23 cellular contexts compared by ENCODE assay signal in genomic region chr11:66874232-66874631, GRCh38. TPM values are rescaled to one million over a fixed set of nuclear protein-coding genes. Genes with fewer than 3 reads are reported as not detected.
DNase-seq lines count a peak whose midpoint lies in the region; ATAC-seq and TF ChIP-seq lines count a peak whose summit lies in the region.
"Had no signal": no experiment of that assay in that cellular context is flagged by ENCODE, and none has a peak within 500 bp of the region (broad histone marks: within the 10 kb centered on the region; RNA-seq: fewer than 3 reads in every experiment).

No MANE protein-coding gene starts in this region.

- H3K4me3 Mint-ChIP-seq in brain = no peak overlapping the region
- H3K4me3 Mint-ChIP-seq in stimulated activated effector memory CD8-positive, alpha-beta T cell treated with anti-CD3 and anti-CD28 coated beads, Interleukin-12 subunit alpha, Interleukin-12 subunit beta, amount 100 ng/mL, for 72 hours = no peak overlapping the region
- H3K4me3 Mint-ChIP-seq: CD14-positive monocyte had no signal

- dilution Hi-C loops in IMR-90 (cut with HindIII; ENCODE audit: low sequenced_read_pairs, unreplicated experiment) = no loop called here

- no peak overlapping the region for H3K27ac ChIP-seq in IMR-90 (ENCODE audit: insufficient read depth, low read length)
- H3K27ac ChIP-seq: RWPE1 had no signal

- H3K9me3 Mint-ChIP-seq in brain = no peaks in the 10 kb centered on the region
- H3K9me3 Mint-ChIP-seq in stimulated activated effector memory CD8-positive, alpha-beta T cell treated with anti-CD3 and anti-CD28 coated beads, Interleukin-12 subunit alpha, Interleukin-12 subunit beta, amount 100 ng/mL, for 72 hours = no peaks in the 10 kb centered on the region
- H3K9me3 Mint-ChIP-seq: CD14-positive monocyte had no signal

- H3K18ac ChIP-seq in IMR-90 (ENCODE audit: low read depth, low read length) = no peak overlapping the region

- no peak for TF ChIP-seq RAD21 in IMR-90 (IDR thresholded peaks at IDR 0.05; ENCODE audit: low read length)

- no peak overlapping the region for H3K4ac ChIP-seq in IMR-90 (ENCODE audit: low read depth, low read length)

- no peak overlapping the region for H2AFZ ChIP-seq in IMR-90 (replicated peaks; ENCODE audit: low read length, poor library complexity)

- H2AK9ac ChIP-seq in IMR-90 (replicated peaks; ENCODE audit: low read depth, low read length, poor library complexity) = no peak overlapping the region

- H4K20me1 ChIP-seq in IMR-90 (ENCODE audit: insufficient read depth, low read length) = no peaks in the 10 kb centered on the region

- POLR2A ChIA-PET in IMR-90 (lab: Charles Lee; ENCODE audit: unreplicated experiment) = no interaction called here

- TF ChIP-seq POLR2A in IMR-90 (IDR thresholded peaks at IDR 0.05; ENCODE audit: low read depth, low read length) = no peak

- no peak overlapping the region for H4K91ac ChIP-seq in IMR-90 (ENCODE audit: insufficient read depth, low read depth, low read length)

- no peak overlapping the region for H3K14ac ChIP-seq in IMR-90 (replicated peaks; ENCODE audit: low read depth, low read length)

- H2BK5ac ChIP-seq in IMR-90 (ENCODE audit: low read depth, low read length, poor library complexity, severe bottlenecking) = no peak overlapping the region

- H3K4me2 ChIP-seq in IMR-90 (ENCODE audit: low read depth, low read length) = no peak overlapping the region

- intact Hi-C loops in IMR-90 (cut with micrococcal nuclease) = no loop called here

- H3K36me3 Mint-ChIP-seq in brain = no peaks in the 10 kb centered on the region
- H3K36me3 Mint-ChIP-seq in stimulated activated effector memory CD8-positive, alpha-beta T cell treated with anti-CD3 and anti-CD28 coated beads, Interleukin-12 subunit alpha, Interleukin-12 subunit beta, amount 100 ng/mL, for 72 hours = no peaks in the 10 kb centered on the region

- in situ Hi-C loops in IMR-90 (cut with MboI; ENCODE audit: low sequenced_read_pairs) = no loop called here

- no peak overlapping the region for H3K56ac ChIP-seq in IMR-90 (ENCODE audit: extremely low read depth, insufficient read depth, low read length)

- no peaks in the 10 kb centered on the region for H3K27me3 Mint-ChIP-seq in brain

- H4K8ac ChIP-seq in IMR-90 (ENCODE audit: low read depth in 2 of 2, low read length in 2 of 2) = no peak overlapping the region

- no TSS peak for BruUV-seq in IMR-90 (replicated peaks; lab: Mats Ljungman, UMichigan)

- peaks cover 24% of the 10 kb centered on the region; the same call in 1 of the 2 replicates for H3K36me3 ChIP-seq in IMR-90 (ENCODE audit: control insufficient read depth, insufficient read depth, low read length)

- H3K9ac ChIP-seq in IMR-90 (ENCODE audit: low read depth, low read length) = no peak overlapping the region

- CTCF ChIA-PET in IMR-90 (lab: Yijun Ruan, JAX) = no interaction called here

- DNase-seq in NOMO-1 treated with DMSO at 0.1 percent for 48 hours (lab: John Stamatoyannopoulos, UW; ENCODE audit: unreplicated experiment) (peak; percentile 10), NOMO-1 treated with dmso at 0.1 percent for 144 hours (lab: John Stamatoyannopoulos, UW; ENCODE audit: unreplicated experiment) (no peak), IMR-90 (no peak), NCI-H446 (lab: John Stamatoyannopoulos, UW) (no peak), hippocampal formation (lab: John Stamatoyannopoulos, UW) (no peak)
- no peak for DNase-seq in stimulated activated effector memory CD8-positive, alpha-beta T cell treated with anti-CD3 and anti-CD28 coated beads, Interleukin-12 subunit alpha, Interleukin-12 subunit beta, amount 100 ng/mL, for 72 hours (ENCODE audit: low spot score in 2 of 2)
- no peak for DNase-seq in stimulated activated CD4-positive, alpha-beta T cell treated with anti-CD3 and anti-CD28 coated beads, Interleukin-1b, Interleukin-23, amount 100 ng/mL, for 48 hours
- DNase-seq: 8988T, AML-193, DMS53, EL, GF-D8, KBM-7, NCI-H1417, NCI-H1694 treated with DMSO at 0.1 percent for 48 hours, NCI-H2081 treated with DMSO at 0.1 percent for 48 hours, NCI-H2171 treated with DMSO at 0.1 percent for 48 hours, NCI-H526 treated with DMSO at 0.1 percent for 48 hours, SHP77 treated with DMSO at 0.1 percent for 48 hours had no signal

- H3K4me1 Mint-ChIP-seq in brain = peaks cover 42% of the 10 kb centered on the region
- H3K4me1 Mint-ChIP-seq in stimulated activated effector memory CD8-positive, alpha-beta T cell treated with anti-CD3 and anti-CD28 coated beads, Interleukin-12 subunit alpha, Interleukin-12 subunit beta, amount 100 ng/mL, for 72 hours = peaks cover 10% of the 10 kb centered on the region

- no peak overlapping the region for H3K4me3 ChIP-seq in IMR-90 (ENCODE audit: insufficient read depth, low read depth, low read length)

- peaks cover 14% of the 10 kb centered on the region for H3K4me1 ChIP-seq in IMR-90 (ENCODE audit: control insufficient read depth, insufficient read depth, low read length)

- H2BK20ac ChIP-seq in IMR-90 (ENCODE audit: low read depth, low read length) = no peak overlapping the region

- H3K9me1 ChIP-seq in IMR-90 (ENCODE audit: insufficient read depth, low read length) = no peaks in the 10 kb centered on the region; the same call in none of the 2 replicates

- ATAC-seq in IMR-90 (ENCODE audit: low read depth) = no peak
- ATAC-seq in stimulated activated effector memory CD8-positive, alpha-beta T cell treated with anti-CD3 and anti-CD28 coated beads, Interleukin-12 subunit alpha, Interleukin-12 subunit beta, amount 100 ng/mL, for 72 hours = no peak
- ATAC-seq: SK-N-SH treated with all-trans-retinoic acid at 6 μM for 48 hours had no signal

- H2AK5ac ChIP-seq in IMR-90 (ENCODE audit: low read depth, low read length) = no peak overlapping the region

- H3K23ac ChIP-seq in IMR-90 (ENCODE audit: low read depth, low read length) = 0 out of 2 replicates have a peak overlapping the region, but pooled peaks have one; percentile 56

- WGBS in IMR-90 (ENCODE audit: extremely low coverage in 2 of 2, insufficient read length in 1 of 2), 2 experiments = 100% methylated on average over 1 of the region's 6 CpGs; no CpG with 5 or more reads in 1 of the 2 experiments

- peak overlapping the region in 4 of 5 experiments; percentile 1 to 56 (median 28) for H3K27ac Mint-ChIP-seq in brain
- peak overlapping the region; percentile 38 for H3K27ac Mint-ChIP-seq in stimulated activated effector memory CD8-positive, alpha-beta T cell treated with anti-CD3 and anti-CD28 coated beads, Interleukin-12 subunit alpha, Interleukin-12 subunit beta, amount 100 ng/mL, for 72 hours

- H2BK120ac ChIP-seq in IMR-90 (ENCODE audit: low read depth, low read length) = no peak overlapping the region

- peaks cover 0 to 5% of the 10 kb centered on the region in 2 experiments; a peak in 1 of 4 replicates for H3K79me1 ChIP-seq in IMR-90 (ENCODE audit: low read depth in 1 of 2, low read length in 2 of 2)

- no peak for TF ChIP-seq CTCF in IMR-90 (conservative IDR thresholded peaks at IDR 0.05; ENCODE audit: low read depth, low read length)
- TF ChIP-seq CTCF in brain (conservative IDR thresholded peaks at IDR 0.05) = no peak

- no peak overlapping the region for H4K5ac ChIP-seq in IMR-90 (ENCODE audit: low read depth, low read length)

- no peaks in the 10 kb centered on the region for H3K9me3 ChIP-seq in IMR-90 (ENCODE audit: control insufficient read depth, insufficient read depth, low read length)

- no peaks in the 10 kb centered on the region for H3K27me3 ChIP-seq in IMR-90 (ENCODE audit: control insufficient read depth, insufficient read depth, low read length)

- no peak overlapping the region for H2BK15ac ChIP-seq in IMR-90 (ENCODE audit: low read depth, low read length)

TF ChIP-seq in IMR-90, 13 proteins besides CTCF, POLR2A, EP300 and RAD21:
- TF ChIP-seq MAZ (IDR thresholded peaks at IDR 0.05; ENCODE audit: borderline replicate concordance, low read depth, low read length) = no peak
- no peak for TF ChIP-seq SMC3 (IDR thresholded peaks at IDR 0.05; ENCODE audit: low read depth, low read length)
- TF ChIP-seq CHD1 (IDR thresholded peaks at IDR 0.05; ENCODE audit: low read depth, low read length) = no peak

RNA-seq across cellular contexts. Expression of gene LRFN4, which starts 17.4 kb away (rescaled TPM):
- 6.1 and 7.8 TPM in 2 replicates for total RNA-seq in IMR-90 (2012; rRNA removed)
- 18.9 and 24.9 TPM in 2 replicates for polyA plus RNA-seq in IMR-90 (2012; rRNA removed)
- 13.7 and 28.5 TPM in 2 replicates for polyA plus RNA-seq in IMR-90 (2012; cell fraction: cytosol; rRNA removed)
- 33.5 and 98.4 TPM in 2 replicates for polyA plus RNA-seq in IMR-90 (2012; cell fraction: nucleus; rRNA removed; ENCODE audit: low replicate concordance)
- 34.4 TPM for polyA plus RNA-seq in brain (ENCODE audit: insufficient read depth, low read depth, low replicate concordance)

RNA-seq across cellular contexts. Expression of gene RCE1, which starts 31.0 kb away (rescaled TPM):
- 5.6 and 6.6 TPM in 2 replicates for total RNA-seq in IMR-90 (2012; rRNA removed)
- polyA plus RNA-seq in IMR-90 (2012; rRNA removed) = 19.4 and 21.1 TPM in 2 replicates
- polyA plus RNA-seq in IMR-90 (2012; cell fraction: cytosol; rRNA removed) = 14.3 and 24.4 TPM in 2 replicates
- polyA plus RNA-seq in IMR-90 (2012; cell fraction: nucleus; rRNA removed; ENCODE audit: low replicate concordance) = 41.3 and 99.0 TPM in 2 replicates
- polyA plus RNA-seq in brain (ENCODE audit: insufficient read depth, low read depth, low replicate concordance) = 24.2 TPM
